22 cellular contexts compared by ENCODE assay signal in the genomic region with DNA sequence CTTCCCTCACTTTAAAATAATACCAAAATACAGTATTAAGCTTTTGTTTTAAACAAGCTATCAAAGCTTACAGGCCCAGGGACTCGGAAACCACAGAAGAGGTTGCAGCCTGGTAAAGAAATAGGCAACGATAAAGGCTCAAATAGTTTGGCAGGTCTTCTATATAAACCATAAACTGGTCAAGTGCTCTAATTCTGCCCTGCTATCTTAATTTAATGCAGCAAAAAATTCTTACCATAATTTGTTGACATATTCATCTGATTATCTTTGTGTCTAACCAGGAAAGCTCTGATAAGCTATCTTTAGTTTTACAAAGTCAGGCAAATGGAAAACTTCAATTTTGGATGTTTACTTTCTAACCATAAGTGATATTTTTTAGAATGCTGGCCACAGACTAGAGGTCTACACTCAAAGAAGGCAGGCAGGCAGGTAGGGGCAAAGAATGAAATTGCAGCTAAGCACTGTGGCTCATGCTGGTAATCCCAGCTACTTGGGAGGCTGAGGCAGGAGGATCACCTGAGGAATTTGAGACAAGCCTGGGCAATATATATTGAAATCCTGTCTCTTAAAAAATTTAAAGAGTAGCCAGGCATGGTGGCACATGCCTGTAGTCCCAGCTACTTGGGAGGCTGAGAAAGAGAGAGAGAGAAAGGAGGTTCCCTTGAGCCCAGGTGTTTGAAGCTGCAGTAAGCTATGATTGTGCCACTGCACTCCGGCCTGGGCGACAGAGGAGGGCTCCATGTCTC. TPM values are rescaled to one million over a fixed set of nuclear protein-coding genes. Genes with fewer than 3 reads are reported as not detected.
DNase-seq lines count a peak whose midpoint lies in the region; ATAC-seq and TF ChIP-seq lines count a peak whose summit lies in the region.
"Had no signal": no experiment of that assay in that cellular context is flagged by ENCODE, and none has a peak within 500 bp of the region (broad histone marks: within the 10 kb centered on the region; RNA-seq: fewer than 3 reads in every experiment).

No MANE protein-coding gene starts in this region.

- no peaks in the 10 kb centered on the region for H4K20me1 ChIP-seq in H9 (ENCODE audit: control insufficient read depth, insufficient read depth, insufficient read length)
- H4K20me1 ChIP-seq in neural progenitor cell (ENCODE audit: low read depth): peaks cover 14% of the 10 kb centered on the region

- H3K4me2 ChIP-seq in H9 (ENCODE audit: insufficient read depth, insufficient read length, low read length) (no peak overlapping the region), neural progenitor cell (no peak overlapping the region)

- H3K4me1 ChIP-seq in H9 (ENCODE audit: insufficient read depth, low read length): peaks cover 3% of the 10 kb centered on the region; the same call in 1 of the 2 replicates
- peaks cover 8% of the 10 kb centered on the region for H3K4me1 ChIP-seq in SJCRH30
- H3K4me1 ChIP-seq in neural progenitor cell: peaks cover 24% of the 10 kb centered on the region

- WGBS in H9 (ENCODE audit: extremely low coverage, insufficient read length, low lambda C conversion rate): no CpG with 5 or more reads among the region's 4 CpGs

- H3K18ac ChIP-seq in H9 (ENCODE audit: insufficient read length, low read depth, low read length): no peak overlapping the region

- H3K9ac ChIP-seq in H9 (ENCODE audit: extremely low read depth, insufficient read length, low read length) (no peak overlapping the region), neural progenitor cell (no peak overlapping the region)

- H3K27me3 Mint-ChIP-seq in H9 (ENCODE audit: low read depth) (no peaks in the 10 kb centered on the region), neural progenitor cell (ENCODE audit: insufficient read depth, low read depth) (no peaks in the 10 kb centered on the region)
- H3K27me3 Mint-ChIP-seq: activated CD4-positive, alpha-beta memory T cell treated with anti-CD3 and anti-CD28 coated beads for 36 hours; dendritic cell treated with granulocyte-macrophage colony-stimulating factor and Interleukin-4, amounts not matched to agents 40 ng/mL and 50 ng/mL, for 4 days; stimulated activated naive B cell treated with anti-CD40 and anti-IgM and Interleukin-4, amounts not matched to agents 10 μg/mL and 1 μg/mL and 100 μg/mL, for 72 hours had no signal

- H3K23me2 ChIP-seq in H9 (ENCODE audit: insufficient read length, low read depth, low read length, poor library complexity, severe bottlenecking): no peaks in the 10 kb centered on the region

- no peak overlapping the region for H4K91ac ChIP-seq in H9 (ENCODE audit: insufficient read length, low read depth, low read length)

- H3K27ac ChIP-seq in H9 (ENCODE audit: insufficient read length, low read depth, low read length) (no peak overlapping the region), SJCRH30 (peak overlapping the region; percentile 53), neural progenitor cell (peak overlapping the region; percentile 22)
- H3K27ac ChIP-seq: thyroid gland had no signal

- no peak overlapping the region for H2AK5ac ChIP-seq in H9 (ENCODE audit: insufficient read length, low read length)

- peaks cover 3 to 8% (median 5%) of the 10 kb centered on the region in 3 experiments; a peak in 4 of 7 replicates for H3K36me3 Mint-ChIP-seq in H9 (ENCODE audit: insufficient read depth in 1 of 3, low read depth in 3 of 3)
- peaks cover 11% of the 10 kb centered on the region for H3K36me3 Mint-ChIP-seq in neural progenitor cell
- H3K36me3 Mint-ChIP-seq: activated CD4-positive, alpha-beta memory T cell treated with anti-CD3 and anti-CD28 coated beads for 36 hours had no signal

- ATAC-seq in HG02884 (IDR thresholded peaks at IDR 0.05; ENCODE audit: unreplicated experiment): no peak
- no peak for ATAC-seq in GM18907 (IDR thresholded peaks at IDR 0.05; ENCODE audit: unreplicated experiment)
- ATAC-seq: left lobe of liver; stimulated activated naive B cell treated with anti-CD40 and anti-IgM and Interleukin-4, amounts not matched to agents 10 μg/mL and 1 μg/mL and 100 μg/mL, for 72 hours had no signal

- H3K36me3 ChIP-seq in SJCRH30 (no peaks in the 10 kb centered on the region), neural progenitor cell (no peaks in the 10 kb centered on the region)
- H3K36me3 ChIP-seq: thyroid gland had no signal

- no peaks in the 10 kb centered on the region for H3K79me1 ChIP-seq in H9 (ENCODE audit: insufficient read depth, low read depth, low read length, poor library complexity, severe bottlenecking)

- DNase-seq in H9 (no peak), SJCRH30 (no peak), fibroblast of the aortic adventitia (ENCODE audit: low read depth) (peak; percentile 79), neural progenitor cell (ENCODE audit: low spot score) (no peak), amygdala (lab: John Stamatoyannopoulos, UW) (no peak)
- DNase-seq: activated CD4-positive, alpha-beta memory T cell treated with anti-CD3 and anti-CD28 coated beads for 36 hours; activated naive CD4-positive, alpha-beta T cell treated with Interleukin-2 at 50 U/mL for 16 hours; activated T-cell treated with anti-CD3 and anti-CD28 coated beads, Interleukin-2, amount 50 U/mL, for 1 hour; AML-193; Calu3; NCI-H1105; NCI-H2107; NCI-H524 treated with DMSO at 0.1 percent for 48 hours; occipital lobe; right cardiac atrium; SHP77 treated with DMSO at 0.1 percent for 48 hours; stimulated activated naive B cell treated with anti-CD40 and anti-IgM and Interleukin-4, amounts not matched to agents 10 μg/mL and 1 μg/mL and 100 μg/mL, for 72 hours; thyroid gland had no signal

- H2BK120ac ChIP-seq in H9 (ENCODE audit: low read depth, low read length, poor library complexity, severe bottlenecking): no peak overlapping the region

- H3K9me3 Mint-ChIP-seq in H9: peaks cover 0 to 2% of the 10 kb centered on the region in 2 experiments; a peak in 1 of 5 replicates
- no peaks in the 10 kb centered on the region for H3K9me3 Mint-ChIP-seq in neural progenitor cell
- H3K9me3 Mint-ChIP-seq: activated CD4-positive, alpha-beta memory T cell treated with anti-CD3 and anti-CD28 coated beads for 36 hours; dendritic cell treated with granulocyte-macrophage colony-stimulating factor and Interleukin-4, amounts not matched to agents 40 ng/mL and 50 ng/mL, for 4 days; stimulated activated naive B cell treated with anti-CD40 and anti-IgM and Interleukin-4, amounts not matched to agents 10 μg/mL and 1 μg/mL and 100 μg/mL, for 72 hours had no signal

- no peak overlapping the region for H3K4ac ChIP-seq in H9 (ENCODE audit: low read depth, low read length)

- H3K27ac Mint-ChIP-seq in H9: peak overlapping the region in 2 of 3 experiments; percentile 46 to 98; a peak in 5 of 7 replicates
- H3K27ac Mint-ChIP-seq in neural progenitor cell: peak overlapping the region; percentile 60
- H3K27ac Mint-ChIP-seq: activated CD4-positive, alpha-beta memory T cell treated with anti-CD3 and anti-CD28 coated beads for 36 hours; dendritic cell treated with granulocyte-macrophage colony-stimulating factor and Interleukin-4, amounts not matched to agents 40 ng/mL and 50 ng/mL, for 4 days; stimulated activated naive B cell treated with anti-CD40 and anti-IgM and Interleukin-4, amounts not matched to agents 10 μg/mL and 1 μg/mL and 100 μg/mL, for 72 hours had no signal

- H4K8ac ChIP-seq in H9 (replicated peaks; ENCODE audit: insufficient read length, low read depth, low read length): no peak overlapping the region

- no peak overlapping the region for H3T11ph ChIP-seq in H9 (ENCODE audit: low read length)

- H3F3A ChIP-seq in neural progenitor cell (ENCODE audit: low read depth): peaks cover 10% of the 10 kb centered on the region

- H3K4me1 Mint-ChIP-seq in H9 (peaks cover 32 to 33% of the 10 kb centered on the region in 2 experiments), neural progenitor cell (peaks cover 6% of the 10 kb centered on the region)

- H2AFZ ChIP-seq in H9 (ENCODE audit: low read length) (no peak overlapping the region), neural progenitor cell (replicated peaks) (no peak overlapping the region)

- H2BK5ac ChIP-seq in H9 (ENCODE audit: insufficient read length, low read length): no peak overlapping the region

- H3K4me3 ChIP-seq in SJCRH30 (no peak overlapping the region), fibroblast of the aortic adventitia (ENCODE audit: low read depth, low read length) (no peak overlapping the region), neural progenitor cell (no peak overlapping the region)
- H3K4me3 ChIP-seq: thyroid gland had no signal

- no peak overlapping the region for H2BK15ac ChIP-seq in H9 (ENCODE audit: low read depth, low read length)

- peak overlapping the region in 1 of 2 experiments; percentile 46; a peak in 1 of 5 replicates for H3K4me3 Mint-ChIP-seq in H9
- no peak overlapping the region for H3K4me3 Mint-ChIP-seq in neural progenitor cell
- H3K4me3 Mint-ChIP-seq: activated CD4-positive, alpha-beta memory T cell treated with anti-CD3 and anti-CD28 coated beads for 36 hours; dendritic cell treated with granulocyte-macrophage colony-stimulating factor and Interleukin-4, amounts not matched to agents 40 ng/mL and 50 ng/mL, for 4 days; stimulated activated naive B cell treated with anti-CD40 and anti-IgM and Interleukin-4, amounts not matched to agents 10 μg/mL and 1 μg/mL and 100 μg/mL, for 72 hours had no signal

- no peak overlapping the region for H2BK20ac ChIP-seq in H9 (ENCODE audit: low read depth, low read length, poor library complexity, severe bottlenecking)

- no peak overlapping the region for H3K23ac ChIP-seq in H9 (ENCODE audit: insufficient read length, low read depth, low read length)

- H2BK12ac ChIP-seq in H9 (ENCODE audit: insufficient read length, low read depth, low read length): no peak overlapping the region

- H3K27me3 ChIP-seq in H9 (ENCODE audit: insufficient read depth, low read length): no peaks in the 10 kb centered on the region
- H3K27me3 ChIP-seq in SJCRH30: no peaks in the 10 kb centered on the region
- no peaks in the 10 kb centered on the region for H3K27me3 ChIP-seq in neural progenitor cell
- H3K27me3 ChIP-seq: thyroid gland had no signal

- H3K79me2 ChIP-seq in H9 (ENCODE audit: insufficient read depth, low read length): no peaks in the 10 kb centered on the region
- no peaks in the 10 kb centered on the region for H3K79me2 ChIP-seq in neural progenitor cell (ENCODE audit: low read depth)

- no peak overlapping the region for H4K5ac ChIP-seq in H9 (ENCODE audit: insufficient read length, low read depth, low read length)

- no peak overlapping the region for H3K56ac ChIP-seq in H9 (ENCODE audit: insufficient read length, low read depth, low read length)

- no peak for TF ChIP-seq CTCF in H9 (conservative IDR thresholded peaks at IDR 0.05)
- TF ChIP-seq CTCF in fibroblast of the aortic adventitia (IDR thresholded peaks at IDR 0.05; ENCODE audit: insufficient read depth, low read length): no peak
- no peak for TF ChIP-seq CTCF in neural progenitor cell (IDR thresholded peaks at IDR 0.05)

- H3K14ac ChIP-seq in H9 (ENCODE audit: insufficient read depth, low read length): no peak overlapping the region

- H3K9me3 ChIP-seq in H9 (ENCODE audit: control insufficient read depth, low read depth, low read length) (no peaks in the 10 kb centered on the region), SJCRH30 (replicated peaks) (no peaks in the 10 kb centered on the region), neural progenitor cell (ENCODE audit: low read depth) (no peaks in the 10 kb centered on the region)
- H3K9me3 ChIP-seq: thyroid gland had no signal

RNA-seq across cellular contexts. Expression of a gene that starts 57.6 kb away (rescaled TPM):
- 17.7 and 18.4 TPM in 2 replicates for total RNA-seq in H9 (2021)
- 9.9 and 13.3 TPM in 2 replicates for total RNA-seq in SJCRH30 (2014; rRNA removed; shearing (Covaris generic))
- total RNA-seq in fibroblast of the aortic adventitia (ENCODE audit: low replicate concordance): 16.3 and 28.6 TPM in 2 replicates
- total RNA-seq in neural progenitor cell (ENCODE audit: low replicate concordance): 12.7 and 15.9 TPM in 2 replicates
